In the genomic region with DNA sequence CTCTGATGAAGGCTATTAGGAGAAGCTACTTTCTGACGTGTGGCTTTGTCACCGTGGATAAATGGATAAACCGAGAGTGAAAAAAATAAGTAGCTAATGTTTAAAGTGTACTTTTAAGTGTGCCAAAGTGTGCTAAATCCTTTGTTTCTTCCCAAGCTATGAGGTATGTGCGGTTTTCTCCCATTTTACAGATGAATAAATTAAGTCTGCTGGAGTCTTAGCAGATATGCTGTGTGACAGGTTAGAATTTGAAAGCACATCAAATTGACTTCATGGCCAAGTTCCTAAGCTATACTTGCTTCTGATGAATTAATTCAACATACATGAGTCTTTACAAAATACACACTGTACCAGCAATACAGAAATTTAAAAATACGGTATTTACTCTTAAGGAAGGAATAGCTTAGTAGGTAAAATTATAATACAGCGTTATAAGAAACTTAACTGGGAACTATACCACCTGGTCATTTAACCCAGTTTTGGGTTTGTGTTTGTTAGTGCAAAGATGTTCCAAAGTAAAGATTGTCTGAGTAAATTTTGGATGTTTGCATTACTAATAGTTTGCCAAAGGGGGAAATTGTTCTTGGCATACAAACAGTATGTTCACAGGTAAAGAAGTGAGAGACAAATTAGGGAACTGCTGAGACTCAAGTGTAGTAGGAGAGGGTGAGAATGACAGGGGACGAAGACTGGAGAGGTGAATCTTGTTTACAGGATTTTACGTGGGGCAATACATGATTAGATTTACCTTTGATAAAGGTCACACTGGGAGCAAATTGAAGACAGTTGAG, we compare ENCODE assay signal across 1 cellular context.
TF ChIP-seq lines count a peak whose summit lies in the region.

No MANE protein-coding gene starts in this region.

TF ChIP-seq in HCT116, 20 proteins besides CTCF, POLR2A, EP300 and RAD21 (continued from another document):
- TF ChIP-seq, protein P1, sequence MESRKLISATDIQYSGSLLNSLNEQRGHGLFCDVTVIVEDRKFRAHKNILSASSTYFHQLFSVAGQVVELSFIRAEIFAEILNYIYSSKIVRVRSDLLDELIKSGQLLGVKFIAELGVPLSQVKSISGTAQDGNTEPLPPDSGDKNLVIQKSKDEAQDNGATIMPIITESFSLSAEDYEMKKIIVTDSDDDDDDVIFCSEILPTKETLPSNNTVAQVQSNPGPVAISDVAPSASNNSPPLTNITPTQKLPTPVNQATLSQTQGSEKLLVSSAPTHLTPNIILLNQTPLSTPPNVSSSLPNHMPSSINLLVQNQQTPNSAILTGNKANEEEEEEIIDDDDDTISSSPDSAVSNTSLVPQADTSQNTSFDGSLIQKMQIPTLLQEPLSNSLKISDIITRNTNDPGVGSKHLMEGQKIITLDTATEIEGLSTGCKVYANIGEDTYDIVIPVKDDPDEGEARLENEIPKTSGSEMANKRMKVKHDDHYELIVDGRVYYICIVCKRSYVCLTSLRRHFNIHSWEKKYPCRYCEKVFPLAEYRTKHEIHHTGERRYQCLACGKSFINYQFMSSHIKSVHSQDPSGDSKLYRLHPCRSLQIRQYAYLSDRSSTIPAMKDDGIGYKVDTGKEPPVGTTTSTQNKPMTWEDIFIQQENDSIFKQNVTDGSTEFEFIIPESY (IDR thresholded peaks at IDR 0.05; ENCODE audit: extremely low read depth, insufficient replicate concordance, low read length), result no peak
- TF ChIP-seq JUND (IDR thresholded peaks at IDR 0.05) (no peak), EGR1 (IDR thresholded peaks at IDR 0.05; ENCODE audit: low read depth) (no peak), POLR2AphosphoS5 (IDR thresholded peaks at IDR 0.05; ENCODE audit: low read depth, low read length) (no peak), ZFX (IDR thresholded peaks at IDR 0.05) (no peak), ZNF274 (IDR thresholded peaks at IDR 0.05; ENCODE audit: low read depth, low read length) (no peak), EZH2 (IDR thresholded peaks at IDR 0.05) (no peak), SIN3A (IDR thresholded peaks at IDR 0.05; ENCODE audit: low read depth) (no peak), CEBPB (IDR thresholded peaks at IDR 0.05; ENCODE audit: low read depth) (no peak), TCF7L2 (IDR thresholded peaks at IDR 0.05; ENCODE audit: borderline replicate concordance, extremely low read depth, insufficient read depth, insufficient read length) (no peak), EZH2phosphoT487 (IDR thresholded peaks at IDR 0.05; ENCODE audit: borderline replicate concordance) (no peak)
- TF ChIP-seq, protein P2, sequence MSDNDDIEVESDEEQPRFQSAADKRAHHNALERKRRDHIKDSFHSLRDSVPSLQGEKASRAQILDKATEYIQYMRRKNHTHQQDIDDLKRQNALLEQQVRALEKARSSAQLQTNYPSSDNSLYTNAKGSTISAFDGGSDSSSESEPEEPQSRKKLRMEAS (IDR thresholded peaks at IDR 0.05), result no peak
